Comparison of ENCODE assay signal across 8 cellular contexts in genomic region chr10:178208-178607, GRCh38. TPM values are rescaled to one million over a fixed set of nuclear protein-coding genes. Genes with fewer than 3 reads are reported as not detected.
DNase-seq lines count a peak whose midpoint lies in the region; ATAC-seq and TF ChIP-seq lines count a peak whose summit lies in the region.

No MANE protein-coding gene starts in this region.

- in situ Hi-C loops in GM13977 (cut with MboI; ENCODE audit: low pct_unique_long_range_greater_than_20kb, low sequenced_read_pairs, unreplicated experiment): no loop called here

- H3K27ac ChIP-seq in AG04450 (ENCODE audit: low read depth, low read length): no peak overlapping the region

- POLR2A ChIA-PET in AG04450 (lab: Yijun Ruan, JAX): no interaction called here

- H3K9me3 ChIP-seq in AG04450 (ENCODE audit: control insufficient read depth, insufficient read depth, low read length): no peaks in the 10 kb centered on the region

- ATAC-seq in SK-N-SH treated with all-trans-retinoic acid at 6 μM for 48 hours (peak; percentile 73), left ventricle myocardium superior (peak; percentile 33), GM19467 (IDR thresholded peaks at IDR 0.05; ENCODE audit: unreplicated experiment) (no peak), GM18505 (IDR thresholded peaks at IDR 0.05; ENCODE audit: unreplicated experiment) (no peak)

- CTCF ChIA-PET in AG04450 (lab: Charles Lee): no interaction called here

- DNase-seq in AG04450 (ENCODE audit: low read depth, low spot score) (no peak), GM13977 (ENCODE audit: low spot score) (no peak), left ventricle myocardium superior (no peak), NCI-H226 (no peak), DMS114 treated with DMSO at 0.1 percent for 48 hours (lab: John Stamatoyannopoulos, UW; ENCODE audit: unreplicated experiment) (no peak)

- intact Hi-C loops in left ventricle myocardium superior (cut with micrococcal nuclease): no loop called here

- no peak for TF ChIP-seq POLR2A in GM18505 (IDR thresholded peaks at IDR 0.05; ENCODE audit: borderline replicate concordance, extremely low read depth, insufficient read depth, insufficient read length)

- H3K4me3 ChIP-seq in AG04450 (ENCODE audit: low read depth, low read length): no peak overlapping the region

- H3K27me3 ChIP-seq in AG04450 (ENCODE audit: control insufficient read depth, insufficient read depth, low read length): no peaks in the 10 kb centered on the region

- TF ChIP-seq CTCF in AG04450 (IDR thresholded peaks at IDR 0.05; ENCODE audit: low read depth, low read length) (peak; percentile 49), GM13977 (IDR thresholded peaks at IDR 0.05; ENCODE audit: extremely low read depth, insufficient read depth, missing control alignments) (peak; percentile 40)

TF ChIP-seq in SK-N-SH treated with all-trans-retinoic acid at 6 μM for 48 hours, 23 proteins besides CTCF, POLR2A, EP300 and RAD21:
- no peak for TF ChIP-seq ZNF8 (CRISPR knock-in tag; IDR thresholded peaks at IDR 0.05)
TF ChIP-seq in SK-N-SH treated with all-trans-retinoic acid at 6 μM for 48 hours: peak in this region for 0.

RNA-seq across cellular contexts. Expression of gene ZMYND11, which starts 43.0 kb away (rescaled TPM):
- polyA plus RNA-seq in AG04450 (2011; rRNA removed): 58.7 and 76.0 TPM in 2 replicates
- 33.2 and 46.7 TPM in 2 replicates for polyA minus RNA-seq in AG04450 (2011; rRNA and poly(A)+ RNA removed)
- total RNA-seq in left ventricle myocardium superior: 80.7 TPM

Comparison
In these comparisons a context has a peak if more than half of its experiments do, and no peak if none do; other contexts are left out.
1. ATAC-seq: peak in SK-N-SH treated with all-trans-retinoic acid at 6 μM for 48 hours (single experiment) and left ventricle myocardium superior (single experiment); none in GM19467 (single experiment) and GM18505 (single experiment).